In genomic region chr12:88946377-88946997, GRCh38 we compare ENCODE assay signal across 9 cellular contexts.
DNase-seq lines count a peak whose midpoint lies in the region; ATAC-seq and TF ChIP-seq lines count a peak whose summit lies in the region.
"Had no signal": no experiment of that assay in that cellular context is flagged by ENCODE, and none has a peak within 500 bp of the region (broad histone marks: within the 10 kb centered on the region; RNA-seq: fewer than 3 reads in every experiment).

No MANE protein-coding gene starts in this region.

- no peak for TF ChIP-seq CTCF in endothelial cell (IDR thresholded peaks at IDR 0.05; ENCODE audit: unreplicated experiment)

- H3K4me3 Mint-ChIP-seq in endothelial cell (ENCODE audit: unreplicated experiment): peak overlapping the region; percentile 2

- H3K36me3 Mint-ChIP-seq in endothelial cell (ENCODE audit: low read depth, unreplicated experiment): no peaks in the 10 kb centered on the region

- peak overlapping the region; percentile 89 for H3K27ac Mint-ChIP-seq in endothelial cell (ENCODE audit: unreplicated experiment)

- peak; percentile 56 for ATAC-seq in GM19328 (IDR thresholded peaks at IDR 0.05; ENCODE audit: unreplicated experiment)
- ATAC-seq in sciatic nerve: peak; percentile 93
- ATAC-seq in HG03460 (IDR thresholded peaks at IDR 0.05; ENCODE audit: unreplicated experiment): no peak

- H3K9me3 Mint-ChIP-seq in endothelial cell (ENCODE audit: unreplicated experiment): no peaks in the 10 kb centered on the region

- intact Hi-C loops in sciatic nerve (cut with DNase I): no loop called here
- intact Hi-C loops in posterior cingulate gyrus (cut with DNase I): no loop called here

- peaks cover 18% of the 10 kb centered on the region for H3K4me1 Mint-ChIP-seq in endothelial cell (ENCODE audit: unreplicated experiment)

- DNase-seq in LHCN-M2 (ENCODE audit: low read depth) (peak; percentile 85), endothelial cell (ENCODE audit: low spot score) (no peak), sciatic nerve (ENCODE audit: low spot score) (peak; percentile 53), posterior cingulate gyrus (no peak), GOT3 (lab: John Stamatoyannopoulos, UW) (no peak), DMS 273 (lab: John Stamatoyannopoulos, UW; ENCODE audit: unreplicated experiment) (no peak)
- DNase-seq: NCI-H1930 had no signal

- peaks cover 4% of the 10 kb centered on the region for H3K27me3 Mint-ChIP-seq in endothelial cell (ENCODE audit: unreplicated experiment)

Comparison
In these comparisons a context has a peak if more than half of its experiments do, and no peak if none do; other contexts are left out.
1. DNase-seq: peak in LHCN-M2 (single experiment) and sciatic nerve (single experiment); none in endothelial cell (single experiment), posterior cingulate gyrus (0 of 10), GOT3 (single experiment) and DMS 273 (single experiment).